8 cellular contexts compared by ENCODE assay signal in genomic region chr4:185128272-185129119, GRCh38. TPM values are rescaled to one million over a fixed set of nuclear protein-coding genes. Genes with fewer than 3 reads are reported as not detected.
A peak's percentile ranks its signal among the peaks of the same experiment; 100 is the strongest.
DNase-seq lines count a peak whose midpoint lies in the region; ATAC-seq and TF ChIP-seq lines count a peak whose summit lies in the region.

No MANE protein-coding gene starts in this region.

- H3K27me3 Mint-ChIP-seq in activated naive CD8-positive, alpha-beta T cell: peaks cover 20% of the 10 kb centered on the region

- no peaks in the 10 kb centered on the region for H3K9me3 Mint-ChIP-seq in activated naive CD8-positive, alpha-beta T cell (ENCODE audit: low read depth)

- H3K4me1 ChIP-seq in HUES64 (ENCODE audit: insufficient read depth, low read length): no peaks in the 10 kb centered on the region
- peaks cover 26% of the 10 kb centered on the region for H3K4me1 ChIP-seq in left ventricle myocardium inferior

- H3K9me3 ChIP-seq in HUES64 (ENCODE audit: insufficient read depth, low read depth, low read length) (no peaks in the 10 kb centered on the region), left ventricle myocardium inferior (replicated peaks) (no peaks in the 10 kb centered on the region)

- no peak overlapping the region for H3K27ac Mint-ChIP-seq in activated naive CD8-positive, alpha-beta T cell

- peaks cover 2% of the 10 kb centered on the region for H3K36me3 Mint-ChIP-seq in activated naive CD8-positive, alpha-beta T cell

- intact Hi-C loops in left ventricle myocardium inferior (cut with micrococcal nuclease): no loop called here

- no peak for ATAC-seq in HG03045 (IDR thresholded peaks at IDR 0.05; ENCODE audit: unreplicated experiment)

- no peaks in the 10 kb centered on the region for H3K36me3 ChIP-seq in HUES64 (ENCODE audit: insufficient read depth, low read length)
- no peaks in the 10 kb centered on the region for H3K36me3 ChIP-seq in left ventricle myocardium inferior

- WGBS in HUES64: 1% methylated on average over 74 of the region's 74 CpGs

- H3K27ac ChIP-seq in HUES64 (ENCODE audit: low read depth, low read length) (no peak overlapping the region), left ventricle myocardium inferior (replicated peaks) (peak overlapping the region; percentile 94)

- peak overlapping the region; percentile 84 for H3K4me3 Mint-ChIP-seq in activated naive CD8-positive, alpha-beta T cell

- peak; percentile 51 for DNase-seq in stimulated activated CD4-positive, alpha-beta T cell treated with anti-CD3 and anti-CD28 coated beads, Interleukin-15, amount 100 ng/mL, for 24 hours
- DNase-seq in stimulated activated CD4-positive, alpha-beta T cell treated with anti-CD3 and anti-CD28 coated beads, Interleukin-4, amount 100 ng/mL, for 24 hours: no peak
- peak; percentile 26 for DNase-seq in left ventricle myocardium inferior
- DNase-seq in putamen (ENCODE audit: low spot score): peak; percentile 12
- no peak for DNase-seq in NOMO-1 treated with dmso at 0.1 percent for 144 hours (lab: John Stamatoyannopoulos, UW; ENCODE audit: unreplicated experiment)

- TF ChIP-seq CTCF in left ventricle myocardium inferior (IDR thresholded peaks at IDR 0.05; ENCODE audit: borderline replicate concordance): peak; percentile 46

- H3K4me3 ChIP-seq in HUES64 (ENCODE audit: low read length) (peak overlapping the region; percentile 51), left ventricle myocardium inferior (peak overlapping the region; percentile 80)

- H3K4me1 Mint-ChIP-seq in activated naive CD8-positive, alpha-beta T cell (ENCODE audit: low read depth): peaks cover 4% of the 10 kb centered on the region

- H3K9ac ChIP-seq in HUES64 (ENCODE audit: low read depth, low read length): peak overlapping the region; percentile 55

- H3K27me3 ChIP-seq in HUES64 (ENCODE audit: insufficient read depth, low read length) (peaks cover 33% of the 10 kb centered on the region), left ventricle myocardium inferior (ENCODE audit: low read depth) (peaks cover 4% of the 10 kb centered on the region)

RNA-seq across cellular contexts. Expression of gene SLC25A4, which starts 14.6 kb away (rescaled TPM):
- 29.7 TPM for polyA plus RNA-seq in HUES64 (2013, experiment 1 of 2)
- 32.4 TPM for polyA plus RNA-seq in HUES64 (2013, experiment 2 of 2)
- 2,250 TPM for total RNA-seq in left ventricle myocardium inferior

Comparison
In these comparisons a context has a peak if more than half of its experiments do, and no peak if none do; other contexts are left out.
1. DNase-seq: peak in stimulated activated CD4-positive, alpha-beta T cell treated with anti-CD3 and anti-CD28 coated beads, Interleukin-15, amount 100 ng/mL, for 24 hours (single experiment), left ventricle myocardium inferior (single experiment) and putamen (single experiment); none in stimulated activated CD4-positive, alpha-beta T cell treated with anti-CD3 and anti-CD28 coated beads, Interleukin-4, amount 100 ng/mL, for 24 hours (single experiment) and NOMO-1 treated with dmso at 0.1 percent for 144 hours (single experiment).